Comparison of ENCODE assay signal across 8 cellular contexts in genomic region chr10:30782543-30783461, GRCh38.
A peak's percentile ranks its signal among the peaks of the same experiment; 100 is the strongest.
DNase-seq lines count a peak whose midpoint lies in the region; ATAC-seq and TF ChIP-seq lines count a peak whose summit lies in the region.

No MANE protein-coding gene starts in this region.

- H3K27me3 ChIP-seq in GM23248 (replicated peaks; ENCODE audit: insufficient read depth) (no peaks in the 10 kb centered on the region), transverse colon (no peaks in the 10 kb centered on the region)

- H3K9me3 ChIP-seq in GM23248 (ENCODE audit: low read depth) (no peaks in the 10 kb centered on the region), transverse colon (no peaks in the 10 kb centered on the region)

- H3K79me2 ChIP-seq in GM23248 (ENCODE audit: insufficient read depth) = no peaks in the 10 kb centered on the region

- in situ Hi-C loops in GM23248 (cut with MboI) = no loop called here
- in situ Hi-C loops in transverse colon (cut with MboI; ENCODE audit: low pct_ligation_motif_present in 1 of 4, low pct_unique_long_range_greater_than_20kb in 1 of 4, low sequenced_read_pairs in 3 of 4) = loop anchor here (10.0 to 25.0 kb wide), 4 partner anchors 254 to 1029 kb away; partner anchors contain the start of gene ZNF438 (in 2 of the 4)

- TF ChIP-seq CTCF in fibroblast of villous mesenchyme (IDR thresholded peaks at IDR 0.05; ENCODE audit: insufficient read depth, low read depth, low read length) = no peak
- no peak for TF ChIP-seq CTCF in transverse colon (IDR thresholded peaks at IDR 0.05)

- intact Hi-C loops in transverse colon (cut with DNase I; ENCODE audit: low total_unique reads) = loop anchor here (5.0 to 10.0 kb wide), 2 partner anchors 249 to 352 kb away; partner anchors contain the start of gene ZNF438

- H4K20me1 ChIP-seq in GM23248 (ENCODE audit: insufficient read depth) = no peaks in the 10 kb centered on the region

- peak overlapping the region; percentile 96 for H2AFZ ChIP-seq in GM23248

- peak overlapping the region; percentile 82; the same call in 1 of the 2 replicates for H3K9ac ChIP-seq in GM23248

- no peaks in the 10 kb centered on the region for H3K36me3 ChIP-seq in GM23248 (ENCODE audit: low read depth)
- no peaks in the 10 kb centered on the region for H3K36me3 ChIP-seq in transverse colon

- H3K4me3 ChIP-seq in GM23248 (no peak overlapping the region; the same call in 1 of the 2 replicates), fibroblast of villous mesenchyme (ENCODE audit: low read depth, low read length) (no peak overlapping the region), transverse colon (no peak overlapping the region)

- WGBS in GM23248 (ENCODE audit: low coverage in 1 of 2, low lambda C conversion rate in 2 of 2, missing lambda C conversion rate in 2 of 2), 2 experiments = 25 to 27% methylated on average over 15 of the region's 15 CpGs
- WGBS in transverse colon (ENCODE audit: low coverage in 1 of 2), 2 donors = 26 to 58% methylated on average over 4 to 15 of the region's 15 CpGs

- H3K9me2 ChIP-seq in GM23248 (ENCODE audit: insufficient read depth) = no peaks in the 10 kb centered on the region

- TF ChIP-seq POLR2A in transverse colon (IDR thresholded peaks at IDR 0.05) = no peak

- peak; percentile 52 for DNase-seq in GM03348 (ENCODE audit: low spot score)
- peak; percentile 66 for DNase-seq in GM23248
- peak; percentile 10 for DNase-seq in NCI-H82 treated with DMSO at 0.1 percent for 48 hours (lab: John Stamatoyannopoulos, UW; ENCODE audit: unreplicated experiment)
- peak; percentile 83 for DNase-seq in fibroblast of villous mesenchyme (ENCODE audit: low read depth)
- DNase-seq in transverse colon = no peak
- no peak for DNase-seq in epidermal melanocyte (ENCODE audit: insufficient read length, low spot score)
- no peak for DNase-seq in cerebellar cortex (ENCODE audit: low spot score)

- ATAC-seq in HG02571 (IDR thresholded peaks at IDR 0.05; ENCODE audit: unreplicated experiment) = no peak

- peaks cover 27% of the 10 kb centered on the region for H3F3A ChIP-seq in GM23248 (ENCODE audit: insufficient read depth)

- H3K27ac ChIP-seq in GM23248 (peak overlapping the region; percentile 29; the same call in 1 of the 2 replicates), transverse colon (peak overlapping the region; percentile 90 to 95 (median 92))

- H3K4me1 ChIP-seq in GM23248 (ENCODE audit: insufficient read depth) (peaks cover 29% of the 10 kb centered on the region), transverse colon (peaks cover 8 to 32% (median 18%) of the 10 kb centered on the region in 4 donors)

- TF ChIP-seq EP300 in transverse colon (IDR thresholded peaks at IDR 0.05; ENCODE audit: low read depth) = no peak

- H3K4me2 ChIP-seq in GM23248 (ENCODE audit: unreplicated experiment) = peak overlapping the region; percentile 95

Comparison
In these comparisons a context has a peak if more than half of its experiments do, and no peak if none do; other contexts are left out.
1. DNase-seq: peak in GM03348 (single experiment), GM23248 (single experiment), NCI-H82 treated with DMSO at 0.1 percent for 48 hours (single experiment) and fibroblast of villous mesenchyme (single experiment); none in transverse colon (single experiment), epidermal melanocyte (single experiment) and cerebellar cortex (single experiment).